ENCODE assay signal across 3 cellular contexts in genomic region chr3:118127992-118128391, GRCh38.
TF ChIP-seq lines count a peak whose summit lies in the region.

No MANE protein-coding gene starts in this region.

TF ChIP-seq in HepG2, 621 proteins besides CTCF, POLR2A, EP300 and RAD21:
- TF ChIP-seq ATF5 (CRISPR knock-in tag; IDR thresholded peaks at IDR 0.05; ENCODE audit: low read depth) (no peak), CEBPB (IDR thresholded peaks at IDR 0.05; ENCODE audit: borderline replicate concordance, low read depth, low read length) (peak; percentile 67), ZBTB3 (CRISPR knock-in tag; IDR thresholded peaks at IDR 0.05; ENCODE audit: borderline replicate concordance, low read depth) (no peak)

TF ChIP-seq in IMR-90, 13 proteins besides CTCF, POLR2A, EP300 and RAD21:
- no peak for TF ChIP-seq BHLHE40 (IDR thresholded peaks at IDR 0.05; ENCODE audit: low read depth, low read length)
- peak; percentile 62 for TF ChIP-seq CEBPB (IDR thresholded peaks at IDR 0.05; ENCODE audit: low read depth, low read length)
TF ChIP-seq in IMR-90: peak in this region for 1.

TF ChIP-seq in H1, 55 proteins besides CTCF, POLR2A, EP300 and RAD21:
- no peak for TF ChIP-seq ASH2L (IDR thresholded peaks at IDR 0.05; ENCODE audit: low read length)
- peak; percentile 67 for TF ChIP-seq CEBPB (IDR thresholded peaks at IDR 0.05; ENCODE audit: low read depth, low read length)
TF ChIP-seq in H1: peak in this region for 1.
